Comparison of ENCODE assay signal across 1 cellular context in genomic region chr19:12996542-12997094, GRCh38.
A peak's percentile ranks its signal among the peaks of the same experiment; 100 is the strongest.
TF ChIP-seq lines count a peak whose summit lies in the region.

No MANE protein-coding gene starts in this region.

TF ChIP-seq in H1, 55 proteins besides CTCF, POLR2A, EP300 and RAD21:
- TF ChIP-seq SIN3A (conservative IDR thresholded peaks at IDR 0.05 in 1 of 2, IDR thresholded peaks at IDR 0.05 in 1 of 2; ENCODE audit: low read depth in 1 of 2, low read length in 2 of 2) (no peak), GTF2F1 (IDR thresholded peaks at IDR 0.05; ENCODE audit: borderline replicate concordance, low read depth, low read length) (no peak), EGR1 (IDR thresholded peaks at IDR 0.05; ENCODE audit: borderline replicate concordance, low read depth, low read length) (peak; percentile 5; the same call in 1 of the 2 replicates), BACH1 (IDR thresholded peaks at IDR 0.05; ENCODE audit: low read length) (no peak), CHD1 (IDR thresholded peaks at IDR 0.05; ENCODE audit: low read depth, low read length) (no peak), GABPA (IDR thresholded peaks at IDR 0.05; ENCODE audit: borderline replicate concordance, insufficient read depth, low read length) (peak; percentile 77), SUZ12 (IDR thresholded peaks at IDR 0.05; ENCODE audit: low read length) (peak; percentile 99), EZH2 (IDR thresholded peaks at IDR 0.05; ENCODE audit: low read depth, low read length, severe bottlenecking) (peak; percentile 100), FOSL1 (IDR thresholded peaks at IDR 0.05; ENCODE audit: insufficient read depth, low read depth, low read length) (no peak), MAX (IDR thresholded peaks at IDR 0.05) (peak; percentile 73), RBBP5 (IDR thresholded peaks at IDR 0.05; ENCODE audit: borderline replicate concordance, low read depth, low read length) (no peak), CTBP2 (IDR thresholded peaks at IDR 0.05; ENCODE audit: borderline replicate concordance, insufficient read depth, insufficient read length, low read length) (peak; percentile 54), JUND (IDR thresholded peaks at IDR 0.05; ENCODE audit: low read length) (no peak), RNF2 (IDR thresholded peaks at IDR 0.05; ENCODE audit: borderline replicate concordance, low read depth, low read length, missing control alignments, poor library complexity, severe bottlenecking) (peak; percentile 28), PHF8 (conservative IDR thresholded peaks at IDR 0.05; ENCODE audit: low read depth, low read length) (no peak), ATF2 (IDR thresholded peaks at IDR 0.05; ENCODE audit: low read length) (no peak)
